9 cellular contexts compared by ENCODE assay signal in the genomic region with DNA sequence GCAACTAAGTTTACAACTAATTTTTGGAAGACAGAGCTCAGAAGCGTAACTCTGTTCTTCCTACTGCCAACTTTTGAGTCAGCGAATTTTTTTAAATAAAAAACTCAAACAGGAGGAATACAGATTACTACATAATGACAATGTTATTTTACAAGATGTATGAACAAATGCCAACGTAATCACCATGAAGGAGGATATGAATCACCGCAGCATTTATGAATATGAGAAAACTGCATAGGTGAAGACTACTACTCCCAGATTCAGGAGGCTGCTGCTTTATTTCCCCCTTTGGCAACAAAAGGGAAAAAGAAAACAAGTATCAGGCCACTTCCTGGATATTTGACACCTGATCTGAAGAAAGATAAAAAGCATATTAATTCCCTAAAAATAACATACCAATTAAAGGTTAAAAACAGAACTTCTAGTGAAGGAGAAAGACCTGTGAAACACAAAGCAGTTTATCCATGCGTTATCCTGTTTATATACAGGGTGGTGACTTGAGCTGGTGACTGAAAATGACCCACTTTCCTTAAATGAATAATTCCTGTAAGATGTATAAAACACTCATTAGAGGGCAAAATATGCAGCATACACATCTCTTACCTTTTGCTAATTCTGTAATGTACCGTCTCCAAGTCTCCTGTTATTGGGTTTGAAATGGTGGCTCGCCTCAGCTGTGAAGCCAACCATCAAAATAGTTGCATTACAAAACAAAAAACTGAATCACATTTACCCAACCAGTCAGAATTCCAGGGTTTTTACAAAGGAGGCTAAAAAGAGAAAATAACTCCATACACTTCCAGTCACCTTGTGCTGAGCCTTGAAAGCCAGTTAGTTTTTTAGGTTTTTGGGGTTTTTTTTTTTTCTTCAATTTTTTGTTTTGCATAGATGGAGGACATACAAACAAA. TPM values are rescaled to one million over a fixed set of nuclear protein-coding genes. Genes with fewer than 3 reads are reported as not detected.
A peak's percentile ranks its signal among the peaks of the same experiment; 100 is the strongest.
DNase-seq lines count a peak whose midpoint lies in the region; ATAC-seq and TF ChIP-seq lines count a peak whose summit lies in the region.
"Had no signal": no experiment of that assay in that cellular context is flagged by ENCODE, and none has a peak within 500 bp of the region (broad histone marks: within the 10 kb centered on the region; RNA-seq: fewer than 3 reads in every experiment).

No MANE protein-coding gene starts in this region.

- CTCF ChIA-PET in activated naive CD4-positive, alpha-beta T cell treated with anti-CD3 and anti-CD28 coated beads for 36 hours (lab: Charles Lee): interaction anchor here (0.6 kb wide), 1 partner anchor 952 kb away, joined by 3 read pairs; no protein-coding TSS in a partner anchor

- H3K4me1 Mint-ChIP-seq in naive thymus-derived CD8-positive, alpha-beta T cell: no peaks in the 10 kb centered on the region
- H3K4me1 Mint-ChIP-seq in activated naive CD4-positive, alpha-beta T cell treated with anti-CD3 and anti-CD28 coated beads for 36 hours (ENCODE audit: low read depth): peaks cover 1% of the 10 kb centered on the region

- H3K27me3 ChIP-seq in right cardiac atrium (ENCODE audit: control insufficient read depth, insufficient read depth) (no peaks in the 10 kb centered on the region), stomach (no peaks in the 10 kb centered on the region)

- H3K9me3 ChIP-seq in right cardiac atrium (ENCODE audit: control insufficient read depth, low read length) (no peaks in the 10 kb centered on the region), stomach (no peaks in the 10 kb centered on the region)

- peak; percentile 31 to 36 for ATAC-seq in right cardiac atrium
- no peak for ATAC-seq in naive thymus-derived CD8-positive, alpha-beta T cell

- no peak overlapping the region for H3K4me3 Mint-ChIP-seq in naive thymus-derived CD8-positive, alpha-beta T cell
- no peak overlapping the region for H3K4me3 Mint-ChIP-seq in activated naive CD4-positive, alpha-beta T cell treated with anti-CD3 and anti-CD28 coated beads for 36 hours

- intact Hi-C loops in right cardiac atrium (cut with DNase I) (no loop called here), stomach (cut with DNase I; ENCODE audit: low total_unique reads) (no loop called here)
- intact Hi-C loops in activated naive CD4-positive, alpha-beta T cell treated with anti-CD3 and anti-CD28 coated beads for 36 hours (cut with micrococcal nuclease): no loop called here

- no peaks in the 10 kb centered on the region for H3K27me3 Mint-ChIP-seq in naive thymus-derived CD8-positive, alpha-beta T cell
- H3K27me3 Mint-ChIP-seq in activated naive CD4-positive, alpha-beta T cell treated with anti-CD3 and anti-CD28 coated beads for 36 hours (ENCODE audit: low read depth): no peaks in the 10 kb centered on the region

- no peak for TF ChIP-seq CTCF in astrocyte of the cerebellum (IDR thresholded peaks at IDR 0.05; ENCODE audit: low read depth, low read length, missing control alignments)
- no peak for TF ChIP-seq CTCF in stomach (IDR thresholded peaks at IDR 0.05)

- no peak overlapping the region for H3K4me3 ChIP-seq in astrocyte of the cerebellum (ENCODE audit: low read depth, low read length)
- H3K4me3 ChIP-seq in right cardiac atrium (ENCODE audit: low read length): no peak overlapping the region
- no peak overlapping the region for H3K4me3 ChIP-seq in stomach

- POLR2A ChIA-PET in naive thymus-derived CD8-positive, alpha-beta T cell (lab: Charles Lee): no interaction called here

- H3K36me3 ChIP-seq in stomach: peaks cover 0 to 82% (median 55%) of the 10 kb centered on the region in 4 donors

- no peaks in the 10 kb centered on the region for H3K9me3 Mint-ChIP-seq in naive thymus-derived CD8-positive, alpha-beta T cell
- no peaks in the 10 kb centered on the region for H3K9me3 Mint-ChIP-seq in activated naive CD4-positive, alpha-beta T cell treated with anti-CD3 and anti-CD28 coated beads for 36 hours

- H3K4me1 ChIP-seq in right cardiac atrium (ENCODE audit: control insufficient read depth, insufficient read depth, low read length) (no peaks in the 10 kb centered on the region), stomach (peaks cover 0 to 15% (median 6%) of the 10 kb centered on the region in 4 donors)

- DNase-seq in HPDE6-E6E7 (ENCODE audit: extremely low spot score) (peak; percentile 20), astrocyte of the cerebellum (ENCODE audit: low read depth) (peak; percentile 83), right cardiac atrium (no peak), stomach (no peak), activated gamma-delta T cell treated with Interleukin-2 at 50 U/mL for 16 hours (no peak), NCI-H1092 treated with DMSO at 0.1 percent for 48 hours (lab: John Stamatoyannopoulos, UW) (no peak)
- DNase-seq in naive thymus-derived CD8-positive, alpha-beta T cell: no peak
- DNase-seq in activated naive CD4-positive, alpha-beta T cell treated with anti-CD3 and anti-CD28 coated beads for 36 hours: no peak
- DNase-seq: activated effector memory CD4-positive, alpha-beta T cell treated with anti-CD3 and anti-CD28 coated beads, Interleukin-2, amount 50 U/mL, for 16 hours had no signal

- 60% methylated on average over 7 of the region's 7 CpGs for WGBS in right cardiac atrium
- WGBS in stomach, 5 donors: 69 to 83% (median 73%) methylated on average over 7 of the region's 7 CpGs

- H3K36me3 Mint-ChIP-seq in naive thymus-derived CD8-positive, alpha-beta T cell: peaks cover 0 to 66% (median 29%) of the 10 kb centered on the region in 3 donors
- H3K36me3 Mint-ChIP-seq in activated naive CD4-positive, alpha-beta T cell treated with anti-CD3 and anti-CD28 coated beads for 36 hours (ENCODE audit: low read depth): peaks cover 14% of the 10 kb centered on the region

- H3K27ac Mint-ChIP-seq in naive thymus-derived CD8-positive, alpha-beta T cell: no peak overlapping the region
- no peak overlapping the region for H3K27ac Mint-ChIP-seq in activated naive CD4-positive, alpha-beta T cell treated with anti-CD3 and anti-CD28 coated beads for 36 hours

- TF ChIP-seq POLR2A in stomach (IDR thresholded peaks at IDR 0.05): no peak

- H3K27ac ChIP-seq in right cardiac atrium (ENCODE audit: low read length): no peak overlapping the region
- H3K27ac ChIP-seq in stomach: peak overlapping the region in 4 of 5 donors; percentile 15 to 55 (median 42)

- TF ChIP-seq EP300 in stomach (IDR thresholded peaks at IDR 0.05): no peak

- in situ Hi-C loops in astrocyte of the cerebellum (cut with HindIII; ENCODE audit: low sequenced_read_pairs): no loop called here

RNA-seq across cellular contexts. Expression of a gene that starts 52.0 kb away (rescaled TPM):
- total RNA-seq in right cardiac atrium (10 to 100 TPM; 37.4 to 55.8 (median 43.9) TPM), stomach (10 to 100 TPM; 11.7 to 68.3 (median 26.8) TPM)
- polyA plus RNA-seq in right cardiac atrium (21.8 TPM), stomach (10 to 100 TPM in 2 of 3 donors, 1 to 10 TPM in 1; 9.4 to 20.2 (median 10.1) TPM)
- total RNA-seq in naive thymus-derived CD8-positive, alpha-beta T cell: 10 to 100 TPM; 16.0 to 16.6 TPM
- 10 to 100 TPM; 14.2 to 17.6 (median 14.4) TPM for polyA plus RNA-seq in naive thymus-derived CD8-positive, alpha-beta T cell
- 10 to 100 TPM; 15.3 to 15.9 TPM for total RNA-seq in activated naive CD4-positive, alpha-beta T cell treated with anti-CD3 and anti-CD28 coated beads for 36 hours

Comparison
In these comparisons a context has a peak if more than half of its experiments do, and no peak if none do; other contexts are left out.
1. DNase-seq: peak in HPDE6-E6E7 (single experiment) and astrocyte of the cerebellum (single experiment); none in right cardiac atrium (0 of 3), stomach (single experiment), naive thymus-derived CD8-positive, alpha-beta T cell (0 of 10), activated gamma-delta T cell treated with Interleukin-2 at 50 U/mL for 16 hours (single experiment), activated naive CD4-positive, alpha-beta T cell treated with anti-CD3 and anti-CD28 coated beads for 36 hours (single experiment) and NCI-H1092 treated with DMSO at 0.1 percent for 48 hours (single experiment).
2. ATAC-seq: peak in right cardiac atrium (2 of 2); none in naive thymus-derived CD8-positive, alpha-beta T cell (0 of 2).